Comparison of ENCODE assay signal across 1 cellular context in the genomic region with DNA sequence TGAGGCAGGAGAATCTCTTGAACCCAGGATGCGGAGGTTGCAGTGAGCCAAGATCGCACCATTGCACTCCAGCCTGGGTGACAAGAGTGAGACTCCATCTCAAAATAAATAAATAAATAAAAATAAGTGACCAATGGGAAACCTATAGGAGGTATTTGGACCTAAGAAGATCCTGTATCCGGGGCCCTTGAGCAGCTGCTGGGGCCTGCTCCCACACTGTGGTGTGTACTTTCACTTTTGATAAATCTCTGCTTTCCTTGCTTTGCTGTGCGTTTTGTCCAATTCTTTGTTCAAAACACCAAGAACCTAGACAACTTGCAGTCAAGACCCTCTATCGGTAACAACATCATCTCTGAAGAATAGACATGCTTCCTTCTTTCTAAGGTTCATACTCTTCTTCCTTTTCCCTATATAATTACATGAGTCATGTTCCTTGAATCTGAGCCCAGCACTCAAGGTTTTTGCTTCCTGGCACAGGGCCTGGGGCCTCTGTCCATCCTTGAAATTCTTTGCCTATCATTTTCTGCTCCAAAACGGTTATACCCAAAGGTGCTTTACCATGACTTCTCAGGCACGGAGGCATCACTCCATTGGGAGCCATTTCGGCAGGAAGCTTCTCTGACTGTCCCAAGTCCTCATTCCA.
TF ChIP-seq lines count a peak whose summit lies in the region.

No MANE protein-coding gene starts in this region.

TF ChIP-seq in IMR-90, 13 proteins besides CTCF, POLR2A, EP300 and RAD21:
- TF ChIP-seq CHD1 (IDR thresholded peaks at IDR 0.05; ENCODE audit: low read depth, low read length): no peak
- TF ChIP-seq FOS (IDR thresholded peaks at IDR 0.05; ENCODE audit: low read depth, low read length): 0 out of 2 replicates have a peak, but pooled peaks have one; percentile 25
- TF ChIP-seq NFE2L2 (IDR thresholded peaks at IDR 0.05; ENCODE audit: low read depth, low read length): no peak
